ENCODE assay signal across 8 cellular contexts in the genomic region with DNA sequence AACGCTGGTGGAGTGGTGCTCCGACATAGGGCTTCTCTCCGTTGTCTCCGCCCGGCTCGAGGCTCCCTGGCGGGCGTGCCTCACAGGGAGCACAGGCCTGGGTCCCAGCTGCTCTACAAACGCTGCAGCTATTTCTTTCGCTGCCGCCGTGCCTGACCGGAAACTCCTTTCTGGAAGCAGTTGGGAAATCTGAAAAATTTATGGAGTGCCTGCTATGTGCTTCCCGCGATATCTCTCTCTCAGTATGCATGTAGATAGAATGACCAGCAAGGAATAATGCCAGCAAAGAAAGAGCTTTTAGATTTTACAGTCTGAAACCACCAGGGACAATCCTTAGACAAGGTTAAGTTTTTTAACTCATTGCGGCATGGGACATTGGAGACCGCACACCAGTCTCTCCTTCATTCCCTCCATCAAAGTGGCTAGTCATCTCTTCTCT. TPM values are rescaled to one million over a fixed set of nuclear protein-coding genes. Genes with fewer than 3 reads are reported as not detected.
A peak's percentile ranks its signal among the peaks of the same experiment; 100 is the strongest.
DNase-seq lines count a peak whose midpoint lies in the region; ATAC-seq and TF ChIP-seq lines count a peak whose summit lies in the region.

No MANE protein-coding gene starts in this region.

- in situ Hi-C loops in IMR-90 (cut with MboI; ENCODE audit: low sequenced_read_pairs) = loop anchor here (25.0 kb wide), 1 partner anchor 889 kb away; no protein-coding TSS in a partner anchor

- peak overlapping the region; percentile 55 for H3K4me2 ChIP-seq in IMR-90 (ENCODE audit: low read depth, low read length)

- H3K27ac ChIP-seq in IMR-90 (ENCODE audit: insufficient read depth, low read length) = peak overlapping the region; percentile 86

- H3K36me3 ChIP-seq in IMR-90 (ENCODE audit: control insufficient read depth, insufficient read depth, low read length) = peaks cover 4% of the 10 kb centered on the region

- H2AK5ac ChIP-seq in IMR-90 (ENCODE audit: low read depth, low read length) = no peak overlapping the region

- no CpG with 5 or more reads among the region's 17 CpGs for WGBS in IMR-90 (ENCODE audit: extremely low coverage in 2 of 2, insufficient read length in 1 of 2), 2 experiments

- peaks cover 7% of the 10 kb centered on the region for H3K4me1 ChIP-seq in IMR-90 (ENCODE audit: control insufficient read depth, insufficient read depth, low read length)

- H3K27me3 Mint-ChIP-seq in chondrocyte (ENCODE audit: low read depth) (no peaks in the 10 kb centered on the region), naive B cell (peaks cover 0 to 4% (median 3%) of the 10 kb centered on the region in 3 donors)

- peak overlapping the region; percentile 92 for H3K4ac ChIP-seq in IMR-90 (ENCODE audit: low read depth, low read length)

- peak overlapping the region; percentile 67 for H3K9ac ChIP-seq in IMR-90 (ENCODE audit: low read depth, low read length)

- intact Hi-C loops in IMR-90 (cut with micrococcal nuclease) = loop anchor here (2.0 kb wide), 1 partner anchor 850 kb away; the partner anchor contains the start of gene CDV3
- intact Hi-C loops in sciatic nerve (cut with DNase I) = loop anchor here (10.0 kb wide), 1 partner anchor 702 kb away; no protein-coding TSS in a partner anchor

- H3K4me1 Mint-ChIP-seq in chondrocyte (ENCODE audit: low read depth) = peaks cover 47% of the 10 kb centered on the region
- peaks cover 27 to 41% (median 41%) of the 10 kb centered on the region in 3 donors for H3K4me1 Mint-ChIP-seq in naive B cell

- no peak for TF ChIP-seq POLR2A in IMR-90 (IDR thresholded peaks at IDR 0.05; ENCODE audit: low read depth, low read length)

- H3K4me3 ChIP-seq in IMR-90 (ENCODE audit: insufficient read depth, low read depth, low read length) = peak overlapping the region; percentile 67

- peaks cover 3 to 31% of the 10 kb centered on the region in 2 experiments for H3K79me1 ChIP-seq in IMR-90 (ENCODE audit: low read depth in 1 of 2, low read length in 2 of 2)

- peaks cover 8% of the 10 kb centered on the region for H3K9me1 ChIP-seq in IMR-90 (ENCODE audit: insufficient read depth, low read length)

- no peak for TF ChIP-seq RAD21 in IMR-90 (IDR thresholded peaks at IDR 0.05; ENCODE audit: low read length)

- CTCF ChIA-PET in IMR-90 (lab: Yijun Ruan, JAX) = no interaction called here

- peak overlapping the region; percentile 51 for H3K14ac ChIP-seq in IMR-90 (replicated peaks; ENCODE audit: low read depth, low read length)

- no peaks in the 10 kb centered on the region for H3K9me3 Mint-ChIP-seq in chondrocyte (ENCODE audit: low read depth)
- H3K9me3 Mint-ChIP-seq in naive B cell = no peaks in the 10 kb centered on the region

- H2BK20ac ChIP-seq in IMR-90 (ENCODE audit: low read depth, low read length) = peak overlapping the region; percentile 33; the same call in 1 of the 2 replicates

- TF ChIP-seq CTCF in IMR-90 (conservative IDR thresholded peaks at IDR 0.05; ENCODE audit: low read depth, low read length) (no peak), chondrocyte (IDR thresholded peaks at IDR 0.05) (no peak)

- peak overlapping the region; percentile 50 for H2AK9ac ChIP-seq in IMR-90 (replicated peaks; ENCODE audit: low read depth, low read length, poor library complexity)

- H3K36me3 Mint-ChIP-seq in chondrocyte (ENCODE audit: low read depth) (peaks cover 4% of the 10 kb centered on the region), naive B cell (peaks cover 0 to 7% of the 10 kb centered on the region in 2 donors)

- ATAC-seq in GM18519 (IDR thresholded peaks at IDR 0.05; ENCODE audit: low FRiP score, unreplicated experiment) (peak; percentile 2), IMR-90 (ENCODE audit: low read depth) (peak; percentile 35), naive B cell (ENCODE audit: low read depth in 2 of 2) (no peak), HG02759 (IDR thresholded peaks at IDR 0.05; ENCODE audit: unreplicated experiment) (no peak), HG02571 (IDR thresholded peaks at IDR 0.05; ENCODE audit: unreplicated experiment) (no peak), sciatic nerve (no peak)

- POLR2A ChIA-PET in IMR-90 (lab: Charles Lee; ENCODE audit: unreplicated experiment) = no interaction called here

- peak overlapping the region; percentile 69; the same call in 1 of the 3 replicates for H2BK15ac ChIP-seq in IMR-90 (ENCODE audit: low read depth, low read length)

- dilution Hi-C loops in IMR-90 (cut with HindIII; ENCODE audit: low sequenced_read_pairs, unreplicated experiment) = no loop called here

- H3K9me3 ChIP-seq in IMR-90 (ENCODE audit: control insufficient read depth, insufficient read depth, low read length) = no peaks in the 10 kb centered on the region

- H4K8ac ChIP-seq in IMR-90 (ENCODE audit: low read depth in 2 of 2, low read length in 2 of 2) = peak overlapping the region; percentile 18 to 81

- peak overlapping the region; percentile 81 for H3K56ac ChIP-seq in IMR-90 (ENCODE audit: extremely low read depth, insufficient read depth, low read length)

- H3K27ac Mint-ChIP-seq in chondrocyte (ENCODE audit: unreplicated experiment) (peak overlapping the region; percentile 96), naive B cell (peak overlapping the region in 5 of 6 donors; percentile 12 to 73 (median 67))

- H3K23ac ChIP-seq in IMR-90 (ENCODE audit: low read depth, low read length) = peak overlapping the region; percentile 91

- peaks cover 8% of the 10 kb centered on the region; the same call in 1 of the 2 replicates for H4K20me1 ChIP-seq in IMR-90 (ENCODE audit: insufficient read depth, low read length)

- H3K27me3 ChIP-seq in IMR-90 (ENCODE audit: control insufficient read depth, insufficient read depth, low read length) = no peaks in the 10 kb centered on the region; the same call in 1 of the 2 replicates

- peak overlapping the region; percentile 89 for H3K4me3 Mint-ChIP-seq in chondrocyte (ENCODE audit: unreplicated experiment)
- peak overlapping the region; percentile 81 to 94 (median 92) for H3K4me3 Mint-ChIP-seq in naive B cell

- H2BK5ac ChIP-seq in IMR-90 (ENCODE audit: low read depth, low read length, poor library complexity, severe bottlenecking) = peak overlapping the region; percentile 81

- H4K91ac ChIP-seq in IMR-90 (ENCODE audit: insufficient read depth, low read depth, low read length) = peak overlapping the region; percentile 82

- H2AFZ ChIP-seq in IMR-90 (replicated peaks; ENCODE audit: low read length, poor library complexity) = peak overlapping the region; percentile 97

- peak overlapping the region; percentile 90 for H2BK120ac ChIP-seq in IMR-90 (ENCODE audit: low read depth, low read length)

- DNase-seq in IMR-90 (no peak), chondrocyte (ENCODE audit: low spot score) (no peak), naive B cell (no peak), sciatic nerve (ENCODE audit: low spot score) (no peak), DMS 273 (lab: John Stamatoyannopoulos, UW; ENCODE audit: unreplicated experiment) (no peak)

- H4K5ac ChIP-seq in IMR-90 (ENCODE audit: low read depth, low read length) = peak overlapping the region; percentile 81

- H3K18ac ChIP-seq in IMR-90 (ENCODE audit: low read depth, low read length) = peak overlapping the region; percentile 62

- no TSS peak for BruUV-seq in IMR-90 (replicated peaks; lab: Mats Ljungman, UMichigan)

TF ChIP-seq in IMR-90, 13 proteins besides CTCF, POLR2A, EP300 and RAD21:
- TF ChIP-seq MXI1 (IDR thresholded peaks at IDR 0.05; ENCODE audit: borderline replicate concordance, low read depth, low read length) (peak; percentile 25; the same call in 1 of the 2 replicates), CEBPB (IDR thresholded peaks at IDR 0.05; ENCODE audit: low read depth, low read length) (peak; percentile 71), RCOR1 (IDR thresholded peaks at IDR 0.05; ENCODE audit: insufficient replicate concordance, low read length) (no peak)

RNA-seq across cellular contexts. Expression of gene NPHP3, which starts 0.8 kb away (rescaled TPM):
- 21.3 and 26.9 TPM in 2 replicates for total RNA-seq in IMR-90 (2012; rRNA removed)
- 16.4 and 19.9 TPM in 2 replicates for polyA plus RNA-seq in IMR-90 (2012; rRNA removed)
- 5.8 and 9.3 TPM in 2 replicates for polyA plus RNA-seq in IMR-90 (2012; cell fraction: cytosol; rRNA removed)
- polyA plus RNA-seq in IMR-90 (2012; cell fraction: nucleus; rRNA removed; ENCODE audit: low replicate concordance) = 37.6 and 55.7 TPM in 2 replicates
- total RNA-seq in chondrocyte = 20.5 to 24.7 TPM (median 24.6 TPM) in 3 replicates
- 1 to 10 TPM; 1.9 to 8.3 (median 4.9) TPM for polyA plus RNA-seq in naive B cell (ENCODE audit: low read depth in 6 of 6)
- 58.0 TPM for total RNA-seq in sciatic nerve

Comparison
In these comparisons a context has a peak if more than half of its experiments do, and no peak if none do; other contexts are left out.
1. ATAC-seq: peak in GM18519 (single experiment) and IMR-90 (single experiment); none in naive B cell (0 of 2), HG02759 (single experiment), HG02571 (single experiment) and sciatic nerve (single experiment).